ENCODE assay signal across 8 cellular contexts in genomic region chr15:30603796-30604195, GRCh38. TPM values are rescaled to one million over a fixed set of nuclear protein-coding genes. Genes with fewer than 3 reads are reported as not detected.
A peak's percentile ranks its signal among the peaks of the same experiment; 100 is the strongest.
DNase-seq lines count a peak whose midpoint lies in the region; ATAC-seq and TF ChIP-seq lines count a peak whose summit lies in the region.
"Not testable (repeated sequence)": the region's sequence is repeated elsewhere in the genome, so short reads cannot be mapped to it uniquely, and the experiment has no call there.
"Had no signal": no experiment of that assay in that cellular context is flagged by ENCODE, and none has a peak within 500 bp of the region (broad histone marks: within the 10 kb centered on the region; RNA-seq: fewer than 3 reads in every experiment).

GOLGA8H (plus strand) TSS chr15:30604028; CDS start chr15:30604126, 98 bp downstream.

- CTCF ChIA-PET in Caco-2 (lab: Charles Lee), result not testable (repeated sequence)

- H3K79me2 ChIP-seq in GM23338 (replicated peaks; ENCODE audit: insufficient read depth); neural progenitor cell (ENCODE audit: low read depth): not testable (repeated sequence)

- intact Hi-C loops in Caco-2 (cut with micrococcal nuclease; ENCODE audit: unreplicated experiment), result not testable (repeated sequence)

- not testable (repeated sequence) for H3K36me3 Mint-ChIP-seq in Caco-2 (ENCODE audit: insufficient read depth, unreplicated experiment); GM23338 (ENCODE audit: low read depth); neural progenitor cell

- not testable (repeated sequence) for H3K27me3 ChIP-seq in Caco-2 (replicated peaks; ENCODE audit: control insufficient read depth, insufficient read depth, low read length); GM23338 (ENCODE audit: insufficient read depth); neural progenitor cell

- H3K9me3 ChIP-seq in Caco-2; neural progenitor cell (ENCODE audit: low read depth): not testable (repeated sequence)

- H3K27ac ChIP-seq in GM23338 (ENCODE audit: low read depth); neural progenitor cell: not testable (repeated sequence)

- H3K4me3 ChIP-seq in Caco-2 (ENCODE audit: low read depth, low read length); GM23338; neural progenitor cell: not testable (repeated sequence)

- not testable (repeated sequence) for H4K20me1 ChIP-seq in GM23338 (replicated peaks; ENCODE audit: insufficient read depth); neural progenitor cell (ENCODE audit: low read depth)

- not testable (repeated sequence) for H3K4me3 Mint-ChIP-seq in Caco-2 (ENCODE audit: unreplicated experiment); GM23338; neural progenitor cell

- ATAC-seq in GM23338, result not testable (repeated sequence)

- not testable (repeated sequence) for H2AFZ ChIP-seq in GM23338; neural progenitor cell (replicated peaks)

- DNase-seq in Caco-2, result peak; percentile 13 to 43
- DNase-seq in GM23338 (ENCODE audit: low spot score), result peak; percentile 41
- peak; percentile 26 for DNase-seq in NAMALWA (ENCODE audit: low spot score)
- peak; percentile 16 for DNase-seq in SW480 (ENCODE audit: low spot score)
- peak; percentile 31 for DNase-seq in ecto neural progenitor cell (ENCODE audit: low spot score)
- DNase-seq in neural progenitor cell (ENCODE audit: low spot score), result peak; percentile 7

- not testable (repeated sequence) for H3K9me2 ChIP-seq in GM23338 (ENCODE audit: insufficient read depth)

- not testable (repeated sequence) for H3K27ac Mint-ChIP-seq in Caco-2 (ENCODE audit: unreplicated experiment); GM23338; neural progenitor cell

- BruUV-seq in Caco-2 (replicated peaks; lab: Mats Ljungman, UMichigan), result not testable (repeated sequence)

- H3K4me1 Mint-ChIP-seq in Caco-2 (ENCODE audit: low read depth, unreplicated experiment); GM23338; neural progenitor cell: not testable (repeated sequence)

- TF ChIP-seq CTCF in Caco-2 (IDR thresholded peaks at IDR 0.05; ENCODE audit: insufficient read depth in 1 of 2, low read depth in 1 of 2, low read length in 1 of 2, severe bottlenecking in 1 of 2, unreplicated experiment in 1 of 2); GM23338 (conservative IDR thresholded peaks at IDR 0.05; ENCODE audit: low read depth in 2 of 2); neural progenitor cell (IDR thresholded peaks at IDR 0.05): not testable (repeated sequence)

- not testable (repeated sequence) for H3K36me3 ChIP-seq in Caco-2 (ENCODE audit: control insufficient read depth, insufficient read depth, low read length); GM23338 (ENCODE audit: insufficient read depth); neural progenitor cell

- not testable (repeated sequence) for H3F3A ChIP-seq in GM23338 (replicated peaks; ENCODE audit: low read depth); neural progenitor cell (ENCODE audit: low read depth)

- POLR2A ChIA-PET in Caco-2 (lab: Charles Lee), result not testable (repeated sequence)

- H3K9ac ChIP-seq in neural progenitor cell, result not testable (repeated sequence)

- not testable (repeated sequence) for H3K4me2 ChIP-seq in GM23338, neural progenitor cell

- H3K4me1 ChIP-seq in Caco-2; GM23338 (ENCODE audit: insufficient read depth); neural progenitor cell: not testable (repeated sequence)

- H3K27me3 Mint-ChIP-seq in Caco-2 (ENCODE audit: insufficient read depth, unreplicated experiment); GM23338 (ENCODE audit: insufficient read depth, low read depth, poor library complexity); neural progenitor cell (ENCODE audit: insufficient read depth, low read depth): not testable (repeated sequence)

- H3K9me3 Mint-ChIP-seq in Caco-2 (ENCODE audit: unreplicated experiment); GM23338; neural progenitor cell: not testable (repeated sequence)

RNA-seq across cellular contexts. Expression of gene GOLGA8H, which starts in this region (rescaled TPM):
- 0.16 TPM in 1 of 2 replicates, not detected in the other for total RNA-seq in Caco-2 (2022)
- total RNA-seq in GM23338 (2014; rRNA removed; shearing (Covaris generic)), result 0.63 and 1.2 TPM in 2 replicates
- polyA plus RNA-seq in GM23338 (2016; fragmentation: Nextera tagmentation; extraction: Ambion mirVana), result 0.17 and 0.26 TPM in 2 replicates
- 0.06 and 0.24 TPM in 2 replicates for total RNA-seq in neural progenitor cell (ENCODE audit: low replicate concordance)
- total RNA-seq: CD4-positive, alpha-beta memory T cell; G401 had no signal
- polyA plus RNA-seq: CD4-positive, alpha-beta memory T cell had no signal

Comparison
In these comparisons a context has a peak if more than half of its experiments do, and no peak if none do; other contexts are left out.
1. Peak in DNase-seq in Caco-2; RNA of the gene not detected or under 1 TPM.
2. Peak in DNase-seq in neural progenitor cell; RNA of the gene not detected or under 1 TPM.